Comparison of ENCODE assay signal across 8 cellular contexts in genomic region chr16:31179747-31180458, GRCh38. TPM values are rescaled to one million over a fixed set of nuclear protein-coding genes. Genes with fewer than 3 reads are reported as not detected.
A peak's percentile ranks its signal among the peaks of the same experiment; 100 is the strongest.
DNase-seq lines count a peak whose midpoint lies in the region; ATAC-seq, FAIRE-seq and TF ChIP-seq lines count a peak whose summit lies in the region.

FUS (plus strand) TSS chr16:31180139; CDS start chr16:31180215, 76 bp downstream.

- CTCF ChIA-PET in WTC11 (lab: Charles Lee): interaction anchor here (1.3 to 1.8 kb wide), 4 partner anchors 37 to 226 kb away, joined by 3 to 18 read pairs (median 4); partner anchors contain the start of gene KAT8

- no peak for TF ChIP-seq CTCF in WTC11 (IDR thresholded peaks at IDR 0.05)
- no peak for TF ChIP-seq CTCF in bronchial epithelial cell (IDR thresholded peaks at IDR 0.05; ENCODE audit: insufficient read depth, low read length, severe bottlenecking)

- H3K36me3 Mint-ChIP-seq in WTC11 (peaks cover 39% of the 10 kb centered on the region), immature natural killer cell (peaks cover 22 to 35% (median 27%) of the 10 kb centered on the region in 3 donors)

- peak within 1 kb of the TSS; percentile 95 for H3K4me3 Mint-ChIP-seq in WTC11
- H3K4me3 Mint-ChIP-seq in immature natural killer cell: peak within 1 kb of the TSS; percentile 93 to 99 (median 96)

- H3K27ac Mint-ChIP-seq in WTC11 (peak within 1 kb of the TSS; percentile 100), immature natural killer cell (peak within 1 kb of the TSS; percentile 90 to 100 (median 98))

- POLR2A ChIA-PET in WTC11 (lab: Charles Lee): interaction anchor here (0.5 to 3.5 kb wide), 27 partner anchors 9 to 535 kb away, joined by 3 to 24 read pairs (median 5); partner anchors contain the start of genes KAT8, PRSS8, PYCARD and ZNF646

- peak; percentile 93 for DNase-seq in ACHN
- peak; percentile 92 for DNase-seq in NCI-H2227 treated with DMSO at 0.1 percent for 48 hours (lab: John Stamatoyannopoulos, UW)
- peak; percentile 86 for DNase-seq in WTC11 (ENCODE audit: low spot score)
- peak; percentile 51 for DNase-seq in bronchial epithelial cell (ENCODE audit: low read depth)
- DNase-seq in immature natural killer cell: peak; percentile 91 to 95 (median 95)
- peak; percentile 83 for DNase-seq in smooth muscle cell of the brain vasculature (ENCODE audit: low read depth, low spot score)

- H3K4me3 ChIP-seq in bronchial epithelial cell (ENCODE audit: low read depth, low read length): peak within 1 kb of the TSS; percentile 96

- peaks cover 19% of the 10 kb centered on the region for H3K36me3 ChIP-seq in bronchial epithelial cell (ENCODE audit: control insufficient read depth, insufficient read depth, low read length)

- in situ Hi-C loops in ACHN (cut with HindIII; ENCODE audit: low pct_ligation_motif_present, low pct_unique_long_range_greater_than_20kb, low sequenced_read_pairs): no loop called here

- ATAC-seq in GM18873 (IDR thresholded peaks at IDR 0.05; ENCODE audit: low FRiP score, unreplicated experiment) (peak; percentile 58), HG03135 (IDR thresholded peaks at IDR 0.05; ENCODE audit: unreplicated experiment) (peak; percentile 53), WTC11 (peak; percentile 60)

- peaks cover 31% of the 10 kb centered on the region for H3K4me1 Mint-ChIP-seq in WTC11
- H3K4me1 Mint-ChIP-seq in immature natural killer cell: peaks cover 63 to 66% of the 10 kb centered on the region in 2 donors

- no peak for FAIRE-seq in bronchial epithelial cell (lab: Jason Lieb, UNC)

- H3K27me3 ChIP-seq in bronchial epithelial cell (ENCODE audit: control insufficient read depth, insufficient read depth, low read length): no peaks in the 10 kb centered on the region

- H3K27me3 Mint-ChIP-seq in WTC11 (ENCODE audit: low read depth) (no peaks in the 10 kb centered on the region), immature natural killer cell (ENCODE audit: low read depth in 3 of 3) (peaks cover 27 to 44% (median 43%) of the 10 kb centered on the region in 3 donors)

- H3K9me3 Mint-ChIP-seq in WTC11: no peaks in the 10 kb centered on the region
- H3K9me3 Mint-ChIP-seq in immature natural killer cell: no peaks in the 10 kb centered on the region

TF ChIP-seq in WTC11, 78 proteins besides CTCF, POLR2A, EP300 and RAD21 (continues in another document):
- TF ChIP-seq CREB1 (CRISPR knock-in tag; IDR thresholded peaks at IDR 0.05) (0 out of 2 replicates have a peak, but pooled peaks have one; percentile 62), GABPB1 (CRISPR knock-in tag; IDR thresholded peaks at IDR 0.05) (peak; percentile 45), SP1 (CRISPR knock-in tag; conservative IDR thresholded peaks at IDR 0.05) (peak; percentile 82), ZNF671 (CRISPR knock-in tag; IDR thresholded peaks at IDR 0.05) (peak; percentile 88; the same call in 1 of the 2 replicates), ZNF121 (CRISPR knock-in tag; IDR thresholded peaks at IDR 0.05) (no peak), ZNF423 (CRISPR knock-in tag; IDR thresholded peaks at IDR 0.05) (no peak), FOXP1 (CRISPR knock-in tag; IDR thresholded peaks at IDR 0.05; ENCODE audit: borderline replicate concordance) (peak; percentile 73), JUN (CRISPR knock-in tag; IDR thresholded peaks at IDR 0.05) (no peak), TCF7 (CRISPR knock-in tag; IDR thresholded peaks at IDR 0.05; ENCODE audit: low read depth) (0 out of 2 replicates have a peak, but pooled peaks have one; percentile 38), OVOL2 (CRISPR knock-in tag; IDR thresholded peaks at IDR 0.05; ENCODE audit: borderline replicate concordance) (peak; percentile 13; the same call in 1 of the 2 replicates), FOXK1 (CRISPR knock-in tag; IDR thresholded peaks at IDR 0.05) (peak; percentile 63; the same call in 1 of the 2 replicates), AR (CRISPR knock-in tag; IDR thresholded peaks at IDR 0.05) (no peak), NFE2L1 (CRISPR knock-in tag; IDR thresholded peaks at IDR 0.05) (peak; percentile 80), TP53 (CRISPR knock-in tag; IDR thresholded peaks at IDR 0.05) (0 out of 2 replicates have a peak, but pooled peaks have one; percentile 13)
- TF ChIP-seq, protein P1, sequence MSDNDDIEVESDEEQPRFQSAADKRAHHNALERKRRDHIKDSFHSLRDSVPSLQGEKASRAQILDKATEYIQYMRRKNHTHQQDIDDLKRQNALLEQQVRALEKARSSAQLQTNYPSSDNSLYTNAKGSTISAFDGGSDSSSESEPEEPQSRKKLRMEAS (CRISPR knock-in tag; IDR thresholded peaks at IDR 0.05): peak; percentile 13; the same call in 1 of the 2 replicates
- TF ChIP-seq, protein P2, sequence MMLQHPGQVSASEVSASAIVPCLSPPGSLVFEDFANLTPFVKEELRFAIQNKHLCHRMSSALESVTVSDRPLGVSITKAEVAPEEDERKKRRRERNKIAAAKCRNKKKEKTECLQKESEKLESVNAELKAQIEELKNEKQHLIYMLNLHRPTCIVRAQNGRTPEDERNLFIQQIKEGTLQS (CRISPR knock-in tag; conservative IDR thresholded peaks at IDR 0.05): 0 out of 2 replicates have a peak, but pooled peaks have one; percentile 66
- TF ChIP-seq, protein P3, sequence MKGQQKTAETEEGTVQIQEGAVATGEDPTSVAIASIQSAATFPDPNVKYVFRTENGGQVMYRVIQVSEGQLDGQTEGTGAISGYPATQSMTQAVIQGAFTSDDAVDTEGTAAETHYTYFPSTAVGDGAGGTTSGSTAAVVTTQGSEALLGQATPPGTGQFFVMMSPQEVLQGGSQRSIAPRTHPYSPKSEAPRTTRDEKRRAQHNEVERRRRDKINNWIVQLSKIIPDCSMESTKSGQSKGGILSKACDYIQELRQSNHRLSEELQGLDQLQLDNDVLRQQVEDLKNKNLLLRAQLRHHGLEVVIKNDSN (CRISPR knock-in tag; IDR thresholded peaks at IDR 0.05): 0 out of 2 replicates have a peak, but pooled peaks have one; percentile 18
- TF ChIP-seq, protein P4, sequence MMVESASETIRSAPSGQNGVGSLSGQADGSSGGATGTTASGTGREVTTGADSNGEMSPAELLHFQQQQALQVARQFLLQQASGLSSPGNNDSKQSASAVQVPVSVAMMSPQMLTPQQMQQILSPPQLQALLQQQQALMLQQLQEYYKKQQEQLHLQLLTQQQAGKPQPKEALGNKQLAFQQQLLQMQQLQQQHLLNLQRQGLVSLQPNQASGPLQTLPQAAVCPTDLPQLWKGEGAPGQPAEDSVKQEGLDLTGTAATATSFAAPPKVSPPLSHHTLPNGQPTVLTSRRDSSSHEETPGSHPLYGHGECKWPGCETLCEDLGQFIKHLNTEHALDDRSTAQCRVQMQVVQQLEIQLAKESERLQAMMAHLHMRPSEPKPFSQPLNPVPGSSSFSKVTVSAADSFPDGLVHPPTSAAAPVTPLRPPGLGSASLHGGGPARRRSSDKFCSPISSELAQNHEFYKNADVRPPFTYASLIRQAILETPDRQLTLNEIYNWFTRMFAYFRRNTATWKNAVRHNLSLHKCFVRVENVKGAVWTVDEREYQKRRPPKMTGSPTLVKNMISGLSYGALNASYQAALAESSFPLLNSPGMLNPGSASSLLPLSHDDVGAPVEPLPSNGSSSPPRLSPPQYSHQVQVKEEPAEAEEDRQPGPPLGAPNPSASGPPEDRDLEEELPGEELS (CRISPR knock-in tag; IDR thresholded peaks at IDR 0.05): peak; percentile 46; the same call in 1 of the 2 replicates

RNA-seq across cellular contexts. Expression of gene FUS, which starts in this region (rescaled TPM):
- 631 to 770 TPM (median 679 TPM) in 3 replicates for total RNA-seq in WTC11 (2021)
- 24.2 and 25.0 TPM in 2 replicates for total RNA-seq in bronchial epithelial cell
- polyA plus RNA-seq in immature natural killer cell: 100 to 1,000 TPM in 1 of 3 donors, 10 to 100 TPM in 2; 73.4 to 169 (median 87.4) TPM

Comparison
In these comparisons a context has a peak if more than half of its experiments do, and no peak if none do; other contexts are left out.
1. Peak in every context shown above with its lines: DNase-seq, ATAC-seq and H3K4me3 ChIP-seq.
2. RNA of gene FUS (total RNA-seq): 631 to 770 TPM in WTC11; 24.2 to 25.0 TPM in bronchial epithelial cell; every median in the first group is over 10 times any median in the second.